In genomic region chr10:125161570-125162139, GRCh38 we compare ENCODE assay signal across 8 cellular contexts. TPM values are rescaled to one million over a fixed set of nuclear protein-coding genes. Genes with fewer than 3 reads are reported as not detected.
A peak's percentile ranks its signal among the peaks of the same experiment; 100 is the strongest.
DNase-seq lines count a peak whose midpoint lies in the region; ATAC-seq and TF ChIP-seq lines count a peak whose summit lies in the region.

No MANE protein-coding gene starts in this region.

- no peak for ATAC-seq in HG02588 (IDR thresholded peaks at IDR 0.05; ENCODE audit: unreplicated experiment)

- H3K4me3 ChIP-seq in PC-9 (peak overlapping the region; percentile 72), esophagus muscularis mucosa (peak overlapping the region; percentile 92 to 99 (median 94)), neural cell (ENCODE audit: low read length) (peak overlapping the region; percentile 68)

- no peak for TF ChIP-seq RAD21 in neural cell (conservative IDR thresholded peaks at IDR 0.05)

- 8% methylated on average over 20 of the region's 47 CpGs for WGBS in esophagus muscularis mucosa

- H4K20me1 ChIP-seq in PC-9 (ENCODE audit: insufficient read depth) (peaks cover 14% of the 10 kb centered on the region; the same call in 1 of the 2 replicates), neural cell (ENCODE audit: insufficient read depth) (no peaks in the 10 kb centered on the region)

- in situ Hi-C loops in GM13976 (cut with MboI; ENCODE audit: low sequenced_read_pairs, unreplicated experiment), result no loop called here

- TSS peak; percentile 79 for BruUV-seq in PC-9 (replicated peaks; lab: Mats Ljungman, UMichigan)

- H3F3A ChIP-seq in PC-9 (ENCODE audit: insufficient read depth, low read depth) (peaks cover 22% of the 10 kb centered on the region), neural cell (ENCODE audit: insufficient read depth, low read length, poor library complexity, severe bottlenecking) (no peaks in the 10 kb centered on the region)

- POLR2A ChIA-PET in PC-9 (lab: Charles Lee; ENCODE audit: unreplicated experiment), result interaction anchor here (0.6 kb wide), 3 partner anchors 70 to 342 kb away, joined by 3 to 8 read pairs (median 3); no protein-coding TSS in a partner anchor

- H3K9me3 ChIP-seq in PC-9 (ENCODE audit: insufficient read depth, low read depth) (no peaks in the 10 kb centered on the region), esophagus muscularis mucosa (no peaks in the 10 kb centered on the region), neural cell (ENCODE audit: low read length) (no peaks in the 10 kb centered on the region)

- no peak for TF ChIP-seq EP300 in esophagus muscularis mucosa (IDR thresholded peaks at IDR 0.05)
- TF ChIP-seq EP300 in neural cell (conservative IDR thresholded peaks at IDR 0.05; ENCODE audit: poor library complexity, severe bottlenecking), result no peak

- CTCF ChIA-PET in PC-9 (lab: Charles Lee), result interaction anchor here (0.6 kb wide), 1 partner anchor 424 kb away, joined by 3 read pairs; no protein-coding TSS in a partner anchor

- intact Hi-C loops in PC-9 (cut with micrococcal nuclease; ENCODE audit: unreplicated experiment) (loop anchor here (1.0 to 10.0 kb wide), 8 partner anchors 41 to 529 kb away; no protein-coding TSS in a partner anchor), esophagus muscularis mucosa (cut with DNase I) (loop anchor here (5.0 kb wide), 2 partner anchors 164 to 181 kb away; no protein-coding TSS in a partner anchor)

- peak overlapping the region; percentile 57 for H3K9ac ChIP-seq in neural cell (ENCODE audit: low read length)

- H3K4me2 ChIP-seq in PC-9, result peak overlapping the region; percentile 90
- no peak overlapping the region for H3K4me2 ChIP-seq in neural cell (ENCODE audit: low read length)

- H3K4me1 ChIP-seq in PC-9 (replicated peaks; ENCODE audit: insufficient read depth), result peaks cover 19% of the 10 kb centered on the region
- peaks cover 23 to 28% (median 26%) of the 10 kb centered on the region in 4 donors for H3K4me1 ChIP-seq in esophagus muscularis mucosa

- H3K27ac ChIP-seq in PC-9 (peak overlapping the region; percentile 95), esophagus muscularis mucosa (replicated peaks in 1 of 4) (peak overlapping the region; percentile 95 to 99 (median 98)), neural cell (ENCODE audit: low read length) (no peak overlapping the region)

- H3K27me3 ChIP-seq in PC-9 (ENCODE audit: insufficient read depth, low read depth) (no peaks in the 10 kb centered on the region), esophagus muscularis mucosa (no peaks in the 10 kb centered on the region), neural cell (ENCODE audit: insufficient read depth, low read depth, low read length) (peaks cover 19% of the 10 kb centered on the region)

- no peak for TF ChIP-seq POLR2A in esophagus muscularis mucosa (IDR thresholded peaks at IDR 0.05; ENCODE audit: low read depth)

- TF ChIP-seq CTCF in PC-9 (conservative IDR thresholded peaks at IDR 0.05) (peak; percentile 55; the same call in 1 of the 2 replicates), esophagus muscularis mucosa (IDR thresholded peaks at IDR 0.05) (peak in 2 of 3 experiments; percentile 41 to 64), neural cell (IDR thresholded peaks at IDR 0.05; ENCODE audit: poor library complexity, severe bottlenecking) (peak; percentile 41), GM13976 (IDR thresholded peaks at IDR 0.05; ENCODE audit: borderline replicate concordance, control extremely low read depth, extremely low read depth, insufficient read depth, missing control alignments) (no peak)

- H3K9me2 ChIP-seq in PC-9 (ENCODE audit: insufficient read depth) (no peaks in the 10 kb centered on the region), neural cell (ENCODE audit: insufficient read depth, low read length) (no peaks in the 10 kb centered on the region)

- DNase-seq in DMS53 (lab: John Stamatoyannopoulos, UW), result peak; percentile 79
- no peak for DNase-seq in PC-9
- DNase-seq in esophagus muscularis mucosa (ENCODE audit: extremely low spot score), result no peak
- no peak for DNase-seq in GM19238 (ENCODE audit: insufficient read length, low spot score)
- DNase-seq in NCI-H345 (lab: John Stamatoyannopoulos, UW), result no peak
- no peak for DNase-seq in GM13976 (ENCODE audit: low spot score)

- H2AFZ ChIP-seq in PC-9 (peak overlapping the region; percentile 86), neural cell (ENCODE audit: low read depth, low read length) (no peak overlapping the region)

- no peaks in the 10 kb centered on the region for H3K36me3 ChIP-seq in PC-9 (ENCODE audit: low read depth)
- H3K36me3 ChIP-seq in esophagus muscularis mucosa, result no peaks in the 10 kb centered on the region
- no peaks in the 10 kb centered on the region for H3K36me3 ChIP-seq in neural cell (ENCODE audit: insufficient read depth, low read length)

- H3K79me2 ChIP-seq in PC-9 (ENCODE audit: low read depth) (peaks cover 23% of the 10 kb centered on the region), neural cell (replicated peaks; ENCODE audit: insufficient read depth, low read length) (peaks cover 20% of the 10 kb centered on the region)

TF ChIP-seq in neural cell, 6 proteins besides CTCF, POLR2A, EP300 and RAD21:
- TF ChIP-seq MXI1 (conservative IDR thresholded peaks at IDR 0.05; ENCODE audit: poor library complexity, severe bottlenecking) (peak; percentile 2), EZH2 (IDR thresholded peaks at IDR 0.05; ENCODE audit: borderline replicate concordance, insufficient read depth, low read length, poor library complexity, severe bottlenecking) (no peak)

RNA-seq across cellular contexts. Expression of gene CTBP2, which starts 1.3 kb away (rescaled TPM):
- 60.5 and 64.4 TPM in 2 replicates for total RNA-seq in PC-9 (2021)
- total RNA-seq in esophagus muscularis mucosa, result 100 to 1,000 TPM in 1 of 4 donors, 10 to 100 TPM in 3; 69.7 to 125 (median 84.7) TPM
- 59.5 and 67.6 TPM in 2 replicates for polyA plus RNA-seq in neural cell
- 48.2 and 59.2 TPM in 2 replicates for polyA minus RNA-seq in neural cell
